22 cellular contexts compared by ENCODE assay signal in the genomic region with DNA sequence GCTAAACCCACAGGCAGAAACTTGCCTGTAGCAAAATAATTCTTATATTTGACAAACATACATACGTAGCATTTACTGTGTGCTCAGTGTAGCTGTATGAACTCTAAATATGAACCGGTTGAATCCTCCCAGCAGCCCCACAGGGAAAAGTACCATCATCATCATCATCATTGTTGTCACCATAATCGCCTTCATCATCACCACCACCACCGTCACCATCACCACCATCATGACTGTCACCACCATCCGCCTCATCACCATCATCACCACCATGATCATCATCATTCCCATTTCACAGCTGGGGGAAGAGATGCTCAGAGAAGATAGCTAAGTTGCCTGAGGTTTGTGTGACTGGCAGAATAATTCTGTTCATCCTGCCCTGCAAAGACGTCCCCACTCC.
DNase-seq lines count a peak whose midpoint lies in the region; ATAC-seq, FAIRE-seq and TF ChIP-seq lines count a peak whose summit lies in the region.
"Had no signal": no experiment of that assay in that cellular context is flagged by ENCODE, and none has a peak within 500 bp of the region (broad histone marks: within the 10 kb centered on the region; RNA-seq: fewer than 3 reads in every experiment).

No MANE protein-coding gene starts in this region.

- intact Hi-C loops in CD14-positive monocyte (cut with micrococcal nuclease): loop anchor here (5.0 to 10.0 kb wide), 4 partner anchors 33 to 76 kb away; no protein-coding TSS in a partner anchor

- peaks cover 0 to 3% (median 0%) of the 10 kb centered on the region in 3 donors for H3K27me3 Mint-ChIP-seq in CD14-positive monocyte (ENCODE audit: low read depth in 3 of 3)

- H2AFZ ChIP-seq in osteoblast (ENCODE audit: low read length): no peak overlapping the region
- H2AFZ ChIP-seq: GM23248 had no signal

- H3K27ac ChIP-seq in BLaER1 treated with 17β-estradiol and CSF1 and Interleukin-3, amounts not matched to agents 10 nM and 100 nM: peak overlapping the region in 9 of 11 experiments; percentile 85 to 99 (median 97); a peak in 18 of 22 replicates
- no peak overlapping the region for H3K27ac ChIP-seq in osteoblast (ENCODE audit: low read depth, low read length)
- H3K27ac ChIP-seq: C4-2B, GM23248 had no signal

- H3K36me3 Mint-ChIP-seq in CD14-positive monocyte: peaks cover 0 to 4% of the 10 kb centered on the region in 2 donors
- H3K36me3 Mint-ChIP-seq: CD8-positive, alpha-beta memory T cell had no signal

- peaks cover 66 to 100% (median 96%) of the 10 kb centered on the region in 10 experiments for H3K4me1 ChIP-seq in BLaER1 treated with 17β-estradiol and CSF1 and Interleukin-3, amounts not matched to agents 10 nM and 100 nM
- no peaks in the 10 kb centered on the region for H3K4me1 ChIP-seq in osteoblast (ENCODE audit: insufficient read depth, low read length)

- no peak for DNase-seq in CD14-positive monocyte (ENCODE audit: low spot score)
- DNase-seq in bronchial epithelial cell (ENCODE audit: low read depth): no peak
- peak; percentile 38 for DNase-seq in osteoblast (ENCODE audit: insufficient read length, low spot score, missing footprints)
- no peak for DNase-seq in kidney tubule cell (ENCODE audit: low spot score)
- DNase-seq in activated CD4-positive, alpha-beta T cell treated with anti-CD3 and anti-CD28 coated beads for 4 hours: no peak
- no peak for DNase-seq in left lobe of liver (ENCODE audit: low spot score)
- no peak for DNase-seq in NCI-H526 (lab: John Stamatoyannopoulos, UW)
- DNase-seq: CD4-positive, alpha-beta T cell; CD8-positive, alpha-beta memory T cell; DMS 273 treated with DMSO at 0.1 percent for 48 hours; DMS79; EL; GDM1; GM23248; H7; HCEC 1CT had no signal

- peaks cover 0 to 2% (median 0%) of the 10 kb centered on the region in 7 donors for H3K9me3 Mint-ChIP-seq in CD14-positive monocyte
- H3K9me3 Mint-ChIP-seq: CD4-positive, alpha-beta T cell; CD8-positive, alpha-beta memory T cell had no signal

- H3K9ac ChIP-seq in BLaER1 treated with 17β-estradiol and CSF1 and Interleukin-3, amounts not matched to agents 10 nM and 100 nM: peak overlapping the region in 9 of 11 experiments; percentile 78 to 92 (median 86); a peak in 11 of 22 replicates
- H3K9ac ChIP-seq: GM23248 had no signal

- no peaks in the 10 kb centered on the region for H3K9me3 ChIP-seq in BLaER1 treated with 17β-estradiol and CSF1 and Interleukin-3, amounts not matched to agents 10 nM and 100 nM (replicated peaks in 1 of 11)
- H3K9me3 ChIP-seq in osteoblast (ENCODE audit: low read depth, low read length): no peaks in the 10 kb centered on the region

- no peak overlapping the region for H3K4me3 Mint-ChIP-seq in CD14-positive monocyte
- H3K4me3 Mint-ChIP-seq: CD4-positive, alpha-beta T cell; CD8-positive, alpha-beta memory T cell had no signal

- peak; percentile 66 for FAIRE-seq in bronchial epithelial cell (lab: Jason Lieb, UNC)
- FAIRE-seq: D721Med, GM12878, GM19239, H1 had no signal

- H3K27ac Mint-ChIP-seq in CD14-positive monocyte: peak overlapping the region in 4 of 7 donors; percentile 34 to 97 (median 60)
- H3K27ac Mint-ChIP-seq: CD4-positive, alpha-beta T cell had no signal

- TF ChIP-seq CTCF in CD14-positive monocyte (IDR thresholded peaks at IDR 0.05): no peak
- TF ChIP-seq CTCF in bronchial epithelial cell (IDR thresholded peaks at IDR 0.05; ENCODE audit: insufficient read depth, low read length, severe bottlenecking): no peak
- TF ChIP-seq CTCF in osteoblast (IDR thresholded peaks at IDR 0.05; ENCODE audit: extremely low read depth, low read depth, low read length): no peak

- peak overlapping the region; percentile 77 to 94 (median 87); a peak in 18 of 22 replicates for H3K4me2 ChIP-seq in BLaER1 treated with 17β-estradiol and CSF1 and Interleukin-3, amounts not matched to agents 10 nM and 100 nM
- H3K4me2 ChIP-seq in osteoblast (ENCODE audit: insufficient read depth, low read length): no peak overlapping the region

- no peaks in the 10 kb centered on the region for H3K79me2 ChIP-seq in osteoblast (ENCODE audit: insufficient read depth, low read length)

- no peak overlapping the region for H3K4me3 ChIP-seq in BLaER1 treated with 17β-estradiol and CSF1 and Interleukin-3, amounts not matched to agents 10 nM and 100 nM
- no peak overlapping the region for H3K4me3 ChIP-seq in bronchial epithelial cell (ENCODE audit: low read depth, low read length)
- H3K4me3 ChIP-seq in osteoblast (ENCODE audit: insufficient read depth, low read length): no peak overlapping the region
- H3K4me3 ChIP-seq: GM12878, GM23248 had no signal

- H3K27me3 ChIP-seq in BLaER1 treated with 17β-estradiol and CSF1 and Interleukin-3, amounts not matched to agents 10 nM and 100 nM: no peaks in the 10 kb centered on the region
- H3K27me3 ChIP-seq in bronchial epithelial cell (ENCODE audit: control insufficient read depth, insufficient read depth, low read length) (no peaks in the 10 kb centered on the region), osteoblast (ENCODE audit: insufficient read depth, low read length) (peaks cover 31% of the 10 kb centered on the region)

- ATAC-seq in left lobe of liver: no peak
- ATAC-seq: GM12878 had no signal

- H4K20me1 ChIP-seq in BLaER1 treated with 17β-estradiol and CSF1 and Interleukin-3, amounts not matched to agents 10 nM and 100 nM: no peaks in the 10 kb centered on the region
- no peaks in the 10 kb centered on the region for H4K20me1 ChIP-seq in osteoblast (ENCODE audit: insufficient read depth, low read length)

- no peaks in the 10 kb centered on the region for H3K36me3 ChIP-seq in BLaER1 treated with 17β-estradiol and CSF1 and Interleukin-3, amounts not matched to agents 10 nM and 100 nM
- H3K36me3 ChIP-seq in bronchial epithelial cell (ENCODE audit: control insufficient read depth, insufficient read depth, low read length): no peaks in the 10 kb centered on the region
- no peaks in the 10 kb centered on the region for H3K36me3 ChIP-seq in osteoblast (ENCODE audit: insufficient read depth, low read length)

- peaks cover 97% of the 10 kb centered on the region for H3K4me1 Mint-ChIP-seq in CD14-positive monocyte
